ENCODE assay signal across 33 cellular contexts in the genomic region with DNA sequence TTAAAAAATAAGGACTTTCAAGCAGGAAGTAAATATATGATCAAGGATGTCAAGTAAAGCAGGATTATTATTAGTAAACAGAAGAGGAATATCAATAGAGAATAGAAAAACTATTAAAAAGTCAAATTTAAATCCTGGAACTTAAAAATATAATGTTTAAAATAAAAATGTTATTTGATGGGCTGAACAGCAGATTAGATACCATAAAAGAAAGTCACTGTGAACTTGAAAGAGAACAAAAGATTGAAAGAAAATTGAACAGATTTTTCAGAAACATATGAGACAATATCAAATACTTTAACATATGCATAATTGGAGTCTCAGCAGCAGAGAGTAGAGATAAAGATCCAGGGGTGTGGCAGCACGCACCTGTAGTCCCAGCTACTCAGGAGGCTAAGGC.
"Had no signal": no experiment of that assay in that cellular context is flagged by ENCODE, and none has a peak within 500 bp of the region (broad histone marks: within the 10 kb centered on the region; RNA-seq: fewer than 3 reads in every experiment).

No MANE protein-coding gene starts in this region.

- H3K27ac ChIP-seq: adrenal gland, ascending aorta, body of pancreas, brain microvascular endothelial cell, breast epithelium, cardiac muscle cell had no signal

- FAIRE-seq: astrocyte, bronchial epithelial cell had no signal

- ATAC-seq: activated naive CD4-positive, alpha-beta T cell treated with anti-CD3 and anti-CD28 coated beads, Interleukin-2, amount 50 U/mL, for 72 hours; activated naive CD8-positive, alpha-beta T cell treated with anti-CD3 and anti-CD28 coated beads, Interleukin-2, amount 50 U/mL, for 24 hours; activated T-cell treated with anti-CD3 and anti-CD28 coated beads, Interleukin-2, amount 50 U/mL, for 4 hours; activated T-cell treated with anti-CD3 and anti-CD28 coated beads, Interleukin-2, amount 50 U/mL, for 72 hours; activated T-helper 17 cell treated with anti-CD3 and anti-CD28 coated beads, Interleukin-2, amount 50 U/mL, for 72 hours; body of pancreas had no signal

- H3K4me1 ChIP-seq: adrenal gland, ascending aorta, body of pancreas, breast epithelium had no signal

- H3K4me3 ChIP-seq: adrenal gland, ascending aorta, body of pancreas, breast epithelium, cardiac muscle cell had no signal

- H3K27me3 ChIP-seq: adrenal gland, ascending aorta, body of pancreas, brain microvascular endothelial cell, breast epithelium, cardiac muscle cell had no signal

- H3K36me3 ChIP-seq: adrenal gland, ascending aorta, brain microvascular endothelial cell, breast epithelium, cardiac muscle cell had no signal

- DNase-seq: activated effector memory CD4-positive, alpha-beta T cell treated with anti-CD3 and anti-CD28 coated beads, Interleukin-2, amount 50 U/mL, for 16 hours; activated effector memory CD4-positive, alpha-beta T cell treated with Interleukin-2 at 50 U/mL for 16 hours; activated gamma-delta T cell; activated gamma-delta T cell treated with Interleukin-2 at 50 U/mL for 16 hours; activated naive CD4-positive, alpha-beta T cell; activated naive CD4-positive, alpha-beta T cell treated with anti-CD3 and anti-CD28 coated beads for 36 hours; activated naive CD4-positive, alpha-beta T cell treated with anti-CD3 and anti-CD28 coated beads, Interleukin-2, amount 10 ng/mL, durations not matched to agents 7 days and 5 days; activated naive CD4-positive, alpha-beta T cell treated with anti-CD3 and anti-CD28 coated beads, Interleukin-2, amount 50 U/mL, for 16 hours; activated naive CD4-positive, alpha-beta T cell treated with Interleukin-2 at 50 U/mL for 16 hours; activated naive CD8-positive, alpha-beta T cell treated with anti-CD3 and anti-CD28 coated beads for 36 hours; activated naive CD8-positive, alpha-beta T cell treated with anti-CD3 and anti-CD28 coated beads, Interleukin-2, amount 10 ng/mL, durations not matched to agents 7 days and 5 days; activated naive CD8-positive, alpha-beta T cell treated with anti-CD3 and anti-CD28 coated beads, Interleukin-2, amount 50 U/mL, for 24 hours; activated T-cell treated with anti-CD3 and anti-CD28 coated beads, Interleukin-2, amount 50 U/mL, for 1 hour; activated T-cell treated with anti-CD3 and anti-CD28 coated beads, Interleukin-2, amount 50 U/mL, for 24 hours; activated T-cell treated with anti-CD3 and anti-CD28 coated beads, Interleukin-2, amount 50 U/mL, for 4 hours; activated T-cell treated with anti-CD3 and anti-CD28 coated beads, Interleukin-2, amount 50 U/mL, for 48 hours; activated T-cell treated with anti-CD3 and anti-CD28 coated beads, Interleukin-2, amount 50 U/mL, for 72 hours; adrenal gland; amniotic stem cell; amygdala; anterior cingulate cortex; aorta; body of pancreas; brain microvascular endothelial cell; central memory CD4-positive, alpha-beta T cell; cerebellar nuclear complex had no signal
